Comparison of ENCODE assay signal across 8 cellular contexts in genomic region chr17:10327640-10328039, GRCh38.
A peak's percentile ranks its signal among the peaks of the same experiment; 100 is the strongest.
DNase-seq lines count a peak whose midpoint lies in the region; ATAC-seq lines count a peak whose summit lies in the region.

No MANE protein-coding gene starts in this region.

- peak; percentile 66 for DNase-seq in AG08396 (ENCODE audit: low spot score)
- peak; percentile 64 for DNase-seq in NCI-H1436 (lab: John Stamatoyannopoulos, UW)
- DNase-seq in UCSD-AML1 (lab: John Stamatoyannopoulos, UW; ENCODE audit: unreplicated experiment), result peak; percentile 79
- DNase-seq in T47D (ENCODE audit: low read depth in 1 of 2, low spot score in 1 of 2), result peak; percentile 60 to 81
- DNase-seq in islet precursor cell, result peak; percentile 94
- peak; percentile 10 to 44 for DNase-seq in stimulated activated CD4-positive, alpha-beta T cell treated with anti-CD3 and anti-CD28 coated beads, Interleukin-1b, Interleukin-23, amount 100 ng/mL, for 1 hour (ENCODE audit: low read depth in 2 of 2)

- ATAC-seq in GM18909 (IDR thresholded peaks at IDR 0.05; ENCODE audit: poor library complexity, unreplicated experiment) (peak; percentile 64), HG03432 (IDR thresholded peaks at IDR 0.05; ENCODE audit: unreplicated experiment) (no peak)

- in situ Hi-C loops in T47D (cut with HindIII; ENCODE audit: low pct_unique_long_range_greater_than_20kb, low sequenced_read_pairs), result no loop called here

Comparison
In these comparisons a context has a peak if more than half of its experiments do, and no peak if none do; other contexts are left out.
1. DNase-seq: peak in every context shown above with its lines; median percentile 94 in islet precursor cell; 79 in UCSD-AML1; 70 in T47D; 66 in AG08396; 64 in NCI-H1436; 27 in stimulated activated CD4-positive, alpha-beta T cell treated with anti-CD3 and anti-CD28 coated beads, Interleukin-1b, Interleukin-23, amount 100 ng/mL, for 1 hour.